Comparison of ENCODE assay signal across 21 cellular contexts in the genomic region with DNA sequence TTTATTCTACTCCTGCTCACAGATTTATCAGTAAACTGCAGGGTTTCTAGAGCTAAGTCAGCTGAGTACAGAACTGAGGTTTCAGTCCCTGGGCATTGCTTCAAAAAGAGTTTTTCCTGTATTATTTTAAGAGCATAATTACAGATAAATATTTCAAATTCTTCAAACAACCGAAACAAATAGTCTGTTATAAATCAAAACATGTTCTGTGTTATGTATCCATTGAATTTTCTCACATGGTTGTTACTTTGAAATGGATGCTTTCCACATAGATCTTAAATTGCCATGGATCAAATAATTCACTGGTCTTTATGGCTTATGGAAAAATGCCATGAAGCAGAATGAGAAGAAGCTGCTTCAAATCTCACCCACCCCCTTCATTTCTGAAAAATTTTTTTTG.
DNase-seq lines count a peak whose midpoint lies in the region; ATAC-seq and TF ChIP-seq lines count a peak whose summit lies in the region.
"Had no signal": no experiment of that assay in that cellular context is flagged by ENCODE, and none has a peak within 500 bp of the region (broad histone marks: within the 10 kb centered on the region; RNA-seq: fewer than 3 reads in every experiment).

No MANE protein-coding gene starts in this region.

- peaks cover 78% of the 10 kb centered on the region for H3K36me3 Mint-ChIP-seq in activated CD4-positive, alpha-beta T cell treated with anti-CD3 and anti-CD28 coated beads, Interleukin-2, amount 10 ng/mL, durations not matched to agents 24 days and 14 days (ENCODE audit: low read depth)
- peaks cover 90% of the 10 kb centered on the region for H3K36me3 Mint-ChIP-seq in activated naive CD8-positive, alpha-beta T cell treated with anti-CD3 and anti-CD28 coated beads for 36 hours
- H3K36me3 Mint-ChIP-seq in naive thymus-derived CD8-positive, alpha-beta T cell, result peaks cover 9 to 36% (median 21%) of the 10 kb centered on the region in 3 donors

- no peaks in the 10 kb centered on the region for H3K79me2 ChIP-seq in OCI-LY7 (ENCODE audit: insufficient read depth, low read depth, low read length)

- H3K36me3 ChIP-seq in OCI-LY7 (ENCODE audit: insufficient read depth, low read length), result no peaks in the 10 kb centered on the region
- H3K36me3 ChIP-seq: HAP-1 had no signal

- peaks cover 3% of the 10 kb centered on the region for H3K9me3 Mint-ChIP-seq in activated CD4-positive, alpha-beta T cell treated with anti-CD3 and anti-CD28 coated beads, Interleukin-2, amount 10 ng/mL, durations not matched to agents 24 days and 14 days
- peaks cover 6% of the 10 kb centered on the region for H3K9me3 Mint-ChIP-seq in activated naive CD8-positive, alpha-beta T cell treated with anti-CD3 and anti-CD28 coated beads for 36 hours
- peaks cover 0 to 5% (median 0%) of the 10 kb centered on the region in 9 donors for H3K9me3 Mint-ChIP-seq in naive thymus-derived CD8-positive, alpha-beta T cell
- H3K9me3 Mint-ChIP-seq: dendritic cell treated with granulocyte-macrophage colony-stimulating factor and Interleukin-4, amounts not matched to agents 40 ng/mL and 50 ng/mL, for 4 days; stimulated activated naive B cell treated with anti-CD40 and anti-IgM and Interleukin-4, amounts not matched to agents 10 μg/mL and 1 μg/mL and 100 μg/mL, for 72 hours had no signal

- intact Hi-C loops in activated CD4-positive, alpha-beta T cell treated with anti-CD3 and anti-CD28 coated beads, Interleukin-2, amount 10 ng/mL, durations not matched to agents 24 days and 14 days (cut with micrococcal nuclease), result no loop called here
- intact Hi-C loops in OCI-LY7 (cut with micrococcal nuclease; ENCODE audit: unreplicated experiment), result no loop called here

- H4K20me1 ChIP-seq in OCI-LY7 (ENCODE audit: insufficient read depth, low read length), result no peaks in the 10 kb centered on the region

- BruUV-seq in OCI-LY7 (replicated peaks; lab: Mats Ljungman, UMichigan), result no TSS peak

- H3K4me2 ChIP-seq in OCI-LY7 (ENCODE audit: low read length), result no peak overlapping the region
- H3K4me2 ChIP-seq: A549 had no signal

- H2AFZ ChIP-seq in OCI-LY7 (ENCODE audit: low read length), result no peak overlapping the region

- no peak overlapping the region for H3K4me3 ChIP-seq in OCI-LY7 (ENCODE audit: low read depth, low read length, poor library complexity, severe bottlenecking)
- H3K4me3 ChIP-seq: A549, HAP-1, tibial nerve had no signal

- ATAC-seq in naive thymus-derived CD8-positive, alpha-beta T cell, result no peak
- ATAC-seq: A549; left colon; right cardiac atrium; stimulated activated naive B cell treated with anti-CD40 and anti-IgM and Interleukin-4, amounts not matched to agents 10 μg/mL and 1 μg/mL and 100 μg/mL, for 72 hours had no signal

- H3K4me3 Mint-ChIP-seq in activated CD4-positive, alpha-beta T cell treated with anti-CD3 and anti-CD28 coated beads, Interleukin-2, amount 10 ng/mL, durations not matched to agents 24 days and 14 days, result peak overlapping the region; percentile 11
- no peak overlapping the region for H3K4me3 Mint-ChIP-seq in activated naive CD8-positive, alpha-beta T cell treated with anti-CD3 and anti-CD28 coated beads for 36 hours
- peak overlapping the region in 5 of 10 donors; percentile 1 to 83 (median 46) for H3K4me3 Mint-ChIP-seq in naive thymus-derived CD8-positive, alpha-beta T cell
- H3K4me3 Mint-ChIP-seq: dendritic cell treated with granulocyte-macrophage colony-stimulating factor and Interleukin-4, amounts not matched to agents 40 ng/mL and 50 ng/mL, for 4 days; stimulated activated naive B cell treated with anti-CD40 and anti-IgM and Interleukin-4, amounts not matched to agents 10 μg/mL and 1 μg/mL and 100 μg/mL, for 72 hours had no signal

- H3K27ac ChIP-seq in OCI-LY7 (ENCODE audit: low read depth, low read length, poor library complexity, severe bottlenecking), result no peak overlapping the region
- H3K27ac ChIP-seq: A549, tibial nerve had no signal

- H3K4me1 Mint-ChIP-seq in activated CD4-positive, alpha-beta T cell treated with anti-CD3 and anti-CD28 coated beads, Interleukin-2, amount 10 ng/mL, durations not matched to agents 24 days and 14 days, result peaks cover 78% of the 10 kb centered on the region
- peaks cover 90% of the 10 kb centered on the region for H3K4me1 Mint-ChIP-seq in activated naive CD8-positive, alpha-beta T cell treated with anti-CD3 and anti-CD28 coated beads for 36 hours
- peaks cover 40 to 95% (median 88%) of the 10 kb centered on the region in 4 donors for H3K4me1 Mint-ChIP-seq in naive thymus-derived CD8-positive, alpha-beta T cell

- TF ChIP-seq CTCF in OCI-LY7 (conservative IDR thresholded peaks at IDR 0.05; ENCODE audit: low read length), result no peak

- no peaks in the 10 kb centered on the region for H3K9me3 ChIP-seq in OCI-LY7 (ENCODE audit: low read length)
- H3K9me3 ChIP-seq: A549, HAP-1, tibial nerve had no signal

- H3K27me3 Mint-ChIP-seq in activated CD4-positive, alpha-beta T cell treated with anti-CD3 and anti-CD28 coated beads, Interleukin-2, amount 10 ng/mL, durations not matched to agents 24 days and 14 days, result no peaks in the 10 kb centered on the region
- H3K27me3 Mint-ChIP-seq in activated naive CD8-positive, alpha-beta T cell treated with anti-CD3 and anti-CD28 coated beads for 36 hours, result no peaks in the 10 kb centered on the region
- no peaks in the 10 kb centered on the region for H3K27me3 Mint-ChIP-seq in naive thymus-derived CD8-positive, alpha-beta T cell
- H3K27me3 Mint-ChIP-seq: dendritic cell treated with granulocyte-macrophage colony-stimulating factor and Interleukin-4, amounts not matched to agents 40 ng/mL and 50 ng/mL, for 4 days; stimulated activated naive B cell treated with anti-CD40 and anti-IgM and Interleukin-4, amounts not matched to agents 10 μg/mL and 1 μg/mL and 100 μg/mL, for 72 hours had no signal

- DNase-seq in activated CD4-positive, alpha-beta T cell treated with anti-CD3 and anti-CD28 coated beads, Interleukin-2, amount 10 ng/mL, durations not matched to agents 24 days and 14 days, result no peak
- DNase-seq in activated CD4-positive, alpha-beta T cell treated with anti-CD3 and anti-CD28 coated beads for 4 hours, result no peak
- DNase-seq in EH (ENCODE audit: low read depth) (peak; percentile 33), T-helper 9 cell (no peak), NCI-H2107 treated with DMSO at 0.1 percent for 48 hours (lab: John Stamatoyannopoulos, UW; ENCODE audit: unreplicated experiment) (no peak), OCI-LY7 (ENCODE audit: low spot score) (no peak)
- DNase-seq in activated naive CD8-positive, alpha-beta T cell treated with anti-CD3 and anti-CD28 coated beads for 36 hours, result no peak
- DNase-seq in naive thymus-derived CD8-positive, alpha-beta T cell, result no peak
- DNase-seq: activated CD8-positive, alpha-beta memory T cell treated with anti-CD3 and anti-CD28 coated beads for 24 hours; activated gamma-delta T cell; IMR-90; left colon; NCI-H146; occipital lobe; right cardiac atrium; stimulated activated CD4-positive, alpha-beta T cell treated with anti-CD3 and anti-CD28 coated beads, Interleukin-15, amount 100 ng/mL, for 24 hours; stimulated activated naive B cell treated with anti-CD40 and anti-IgM and Interleukin-4, amounts not matched to agents 10 μg/mL and 1 μg/mL and 100 μg/mL, for 72 hours had no signal

- POLR2A ChIA-PET in naive thymus-derived CD8-positive, alpha-beta T cell (lab: Charles Lee), result interaction anchor here (1.2 to 4.4 kb wide), 3 partner anchors 61 to 87 kb away, joined by 4 to 16 read pairs (median 15); a partner anchor contains a TSS
- POLR2A ChIA-PET in OCI-LY7 (lab: Charles Lee), result interaction anchor here (3.1 kb wide), 1 partner anchor 23 kb away, joined by 21 read pairs; no protein-coding TSS in a partner anchor

- H3K27ac Mint-ChIP-seq in activated CD4-positive, alpha-beta T cell treated with anti-CD3 and anti-CD28 coated beads, Interleukin-2, amount 10 ng/mL, durations not matched to agents 24 days and 14 days, result peak overlapping the region; percentile 79
- peak overlapping the region; percentile 96 for H3K27ac Mint-ChIP-seq in activated naive CD8-positive, alpha-beta T cell treated with anti-CD3 and anti-CD28 coated beads for 36 hours
- H3K27ac Mint-ChIP-seq in naive thymus-derived CD8-positive, alpha-beta T cell, result peak overlapping the region; percentile 72 to 98 (median 94)
- H3K27ac Mint-ChIP-seq: dendritic cell treated with granulocyte-macrophage colony-stimulating factor and Interleukin-4, amounts not matched to agents 40 ng/mL and 50 ng/mL, for 4 days; stimulated activated naive B cell treated with anti-CD40 and anti-IgM and Interleukin-4, amounts not matched to agents 10 μg/mL and 1 μg/mL and 100 μg/mL, for 72 hours had no signal

- CTCF ChIA-PET in OCI-LY7 (lab: Charles Lee; ENCODE audit: unreplicated experiment), result no interaction called here

- peaks cover 83% of the 10 kb centered on the region for H3K4me1 ChIP-seq in OCI-LY7 (ENCODE audit: insufficient read depth, low read length, poor library complexity, severe bottlenecking)

- no peaks in the 10 kb centered on the region for H3K9me2 ChIP-seq in OCI-LY7 (ENCODE audit: insufficient read depth, low read length)
